In genomic region chr5:79759436-79759835, GRCh38 we compare ENCODE assay signal across 12 cellular contexts.
DNase-seq lines count a peak whose midpoint lies in the region; ATAC-seq and TF ChIP-seq lines count a peak whose summit lies in the region.
"Had no signal": no experiment of that assay in that cellular context is flagged by ENCODE, and none has a peak within 500 bp of the region (broad histone marks: within the 10 kb centered on the region; RNA-seq: fewer than 3 reads in every experiment).

No MANE protein-coding gene starts in this region.

- no peaks in the 10 kb centered on the region for H3K27me3 ChIP-seq in adipocyte (replicated peaks; ENCODE audit: control insufficient read depth, insufficient read depth, low read length)

- no peak for ATAC-seq in GM21528 (IDR thresholded peaks at IDR 0.05; ENCODE audit: low FRiP score, unreplicated experiment)

- peak; percentile 8 for DNase-seq in H4 (ENCODE audit: low spot score)
- DNase-seq in adipocyte (ENCODE audit: low read depth), result peak; percentile 67
- DNase-seq in fibroblast of villous mesenchyme (ENCODE audit: low read depth), result peak; percentile 33
- DNase-seq in stromal cell of bone marrow (ENCODE audit: low read depth), result peak; percentile 80
- DNase-seq in GM19238 (ENCODE audit: insufficient read length, low spot score), result no peak
- DNase-seq in cerebellum (ENCODE audit: low spot score), result no peak
- DNase-seq: kidney, MV-4-11, natural killer cell, NCI-H2171 had no signal

- no peak overlapping the region for H3K4me3 ChIP-seq in adipocyte (ENCODE audit: low read length)
- H3K4me3 ChIP-seq in fibroblast of villous mesenchyme (ENCODE audit: low read depth, low read length), result no peak overlapping the region
- H3K4me3 ChIP-seq: smooth muscle cell had no signal

- H3K36me3 ChIP-seq in adipocyte (ENCODE audit: control insufficient read depth, insufficient read depth, low read length, severe bottlenecking), result peaks cover 24% of the 10 kb centered on the region

- peaks cover 3% of the 10 kb centered on the region for H3K4me1 ChIP-seq in adipocyte (ENCODE audit: control insufficient read depth, insufficient read depth, low read length)

- no peaks in the 10 kb centered on the region for H3K9me3 ChIP-seq in adipocyte (ENCODE audit: control insufficient read depth, low read length)

- H3K9ac ChIP-seq in adipocyte (ENCODE audit: low read length), result no peak overlapping the region

- no peak for TF ChIP-seq CTCF in fibroblast of villous mesenchyme (IDR thresholded peaks at IDR 0.05; ENCODE audit: insufficient read depth, low read depth, low read length)

Comparison
In these comparisons a context has a peak if more than half of its experiments do, and no peak if none do; other contexts are left out.
1. DNase-seq: peak in H4 (single experiment), adipocyte (single experiment), fibroblast of villous mesenchyme (single experiment) and stromal cell of bone marrow (single experiment); none in GM19238 (single experiment) and cerebellum (single experiment).